In the genomic region with DNA sequence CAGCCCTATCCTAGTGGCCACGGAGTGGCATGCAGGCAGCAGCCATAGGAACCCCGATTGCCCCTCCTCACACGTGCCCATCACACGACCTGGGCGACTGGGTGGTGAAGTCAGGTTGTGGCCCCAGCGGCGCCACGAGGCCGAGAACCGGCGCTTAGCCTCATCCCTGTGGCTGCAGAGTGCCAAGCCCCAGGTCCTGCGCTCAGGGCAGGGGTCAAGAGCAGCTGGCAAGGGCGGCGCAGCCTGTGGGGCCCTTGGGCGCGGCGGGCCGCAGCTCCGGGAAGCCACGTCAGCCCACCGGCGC, we compare ENCODE assay signal across 1 cellular context.
TF ChIP-seq lines count a peak whose summit lies in the region.

No MANE protein-coding gene starts in this region.

TF ChIP-seq in HepG2, 621 proteins besides CTCF, POLR2A, EP300 and RAD21 (continued from another document):
- TF ChIP-seq, protein P1, sequence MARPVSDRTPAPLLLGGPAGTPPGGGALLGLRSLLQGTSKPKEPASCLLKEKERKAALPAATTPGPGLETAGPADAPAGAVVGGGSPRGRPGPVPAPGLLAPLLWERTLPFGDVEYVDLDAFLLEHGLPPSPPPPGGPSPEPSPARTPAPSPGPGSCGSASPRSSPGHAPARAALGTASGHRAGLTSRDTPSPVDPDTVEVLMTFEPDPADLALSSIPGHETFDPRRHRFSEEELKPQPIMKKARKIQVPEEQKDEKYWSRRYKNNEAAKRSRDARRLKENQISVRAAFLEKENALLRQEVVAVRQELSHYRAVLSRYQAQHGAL (CRISPR knock-in tag; IDR thresholded peaks at IDR 0.05; ENCODE audit: not compliant biosample characterization), result no peak
- TF ChIP-seq, protein P2, sequence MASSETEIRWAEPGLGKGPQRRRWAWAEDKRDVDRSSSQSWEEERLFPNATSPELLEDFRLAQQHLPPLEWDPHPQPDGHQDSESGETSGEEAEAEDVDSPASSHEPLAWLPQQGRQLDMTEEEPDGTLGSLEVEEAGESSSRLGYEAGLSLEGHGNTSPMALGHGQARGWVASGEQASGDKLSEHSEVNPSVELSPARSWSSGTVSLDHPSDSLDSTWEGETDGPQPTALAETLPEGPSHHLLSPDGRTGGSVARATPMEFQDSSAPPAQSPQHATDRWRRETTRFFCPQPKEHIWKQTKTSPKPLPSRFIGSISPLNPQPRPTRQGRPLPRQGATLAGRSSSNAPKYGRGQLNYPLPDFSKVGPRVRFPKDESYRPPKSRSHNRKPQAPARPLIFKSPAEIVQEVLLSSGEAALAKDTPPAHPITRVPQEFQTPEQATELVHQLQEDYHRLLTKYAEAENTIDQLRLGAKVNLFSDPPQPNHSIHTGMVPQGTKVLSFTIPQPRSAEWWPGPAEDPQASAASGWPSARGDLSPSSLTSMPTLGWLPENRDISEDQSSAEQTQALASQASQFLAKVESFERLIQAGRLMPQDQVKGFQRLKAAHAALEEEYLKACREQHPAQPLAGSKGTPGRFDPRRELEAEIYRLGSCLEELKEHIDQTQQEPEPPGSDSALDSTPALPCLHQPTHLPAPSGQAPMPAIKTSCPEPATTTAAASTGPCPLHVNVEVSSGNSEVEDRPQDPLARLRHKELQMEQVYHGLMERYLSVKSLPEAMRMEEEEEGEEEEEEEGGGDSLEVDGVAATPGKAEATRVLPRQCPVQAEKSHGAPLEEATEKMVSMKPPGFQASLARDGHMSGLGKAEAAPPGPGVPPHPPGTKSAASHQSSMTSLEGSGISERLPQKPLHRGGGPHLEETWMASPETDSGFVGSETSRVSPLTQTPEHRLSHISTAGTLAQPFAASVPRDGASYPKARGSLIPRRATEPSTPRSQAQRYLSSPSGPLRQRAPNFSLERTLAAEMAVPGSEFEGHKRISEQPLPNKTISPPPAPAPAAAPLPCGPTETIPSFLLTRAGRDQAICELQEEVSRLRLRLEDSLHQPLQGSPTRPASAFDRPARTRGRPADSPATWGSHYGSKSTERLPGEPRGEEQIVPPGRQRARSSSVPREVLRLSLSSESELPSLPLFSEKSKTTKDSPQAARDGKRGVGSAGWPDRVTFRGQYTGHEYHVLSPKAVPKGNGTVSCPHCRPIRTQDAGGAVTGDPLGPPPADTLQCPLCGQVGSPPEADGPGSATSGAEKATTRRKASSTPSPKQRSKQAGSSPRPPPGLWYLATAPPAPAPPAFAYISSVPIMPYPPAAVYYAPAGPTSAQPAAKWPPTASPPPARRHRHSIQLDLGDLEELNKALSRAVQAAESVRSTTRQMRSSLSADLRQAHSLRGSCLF (CRISPR knock-in tag; IDR thresholded peaks at IDR 0.05; ENCODE audit: borderline replicate concordance), result no peak
- TF ChIP-seq ZNF562 (CRISPR knock-in tag; IDR thresholded peaks at IDR 0.05; ENCODE audit: borderline replicate concordance) (no peak), THAP11 (CRISPR knock-in tag; IDR thresholded peaks at IDR 0.05) (no peak)
